ENCODE assay signal across 22 cellular contexts in the genomic region with DNA sequence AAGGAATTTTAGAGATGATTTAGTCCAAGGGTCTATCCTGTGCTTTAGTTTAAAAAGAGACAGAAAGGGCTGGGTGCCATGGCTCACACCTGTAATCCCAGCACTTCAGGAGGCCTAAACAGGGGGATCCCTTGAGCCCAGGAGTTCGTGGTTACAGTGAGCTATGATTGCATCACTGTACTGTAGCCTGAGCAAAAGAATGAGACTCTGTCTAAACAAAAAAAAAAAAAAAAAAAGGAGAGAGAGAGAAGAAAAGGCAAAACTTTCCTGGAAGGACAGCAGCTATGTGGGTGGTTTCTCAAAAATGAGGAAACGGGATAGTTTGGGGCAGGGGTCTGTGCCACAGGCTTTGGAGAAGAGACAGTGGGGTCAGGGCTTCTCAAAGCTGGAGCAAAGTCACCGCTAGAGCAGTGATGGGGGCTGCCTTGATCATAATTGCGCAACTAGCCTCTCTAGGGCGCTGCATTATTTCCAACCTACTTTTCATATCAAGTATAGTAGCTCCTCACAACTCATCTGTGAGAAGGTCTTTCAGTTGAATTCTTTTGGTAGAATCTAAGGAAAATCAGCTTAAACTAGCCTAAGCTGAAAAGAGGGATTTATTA. TPM values are rescaled to one million over a fixed set of nuclear protein-coding genes. Genes with fewer than 3 reads are reported as not detected.
DNase-seq lines count a peak whose midpoint lies in the region; ATAC-seq, FAIRE-seq and TF ChIP-seq lines count a peak whose summit lies in the region.
"Had no signal": no experiment of that assay in that cellular context is flagged by ENCODE, and none has a peak within 500 bp of the region (broad histone marks: within the 10 kb centered on the region; RNA-seq: fewer than 3 reads in every experiment).

No MANE protein-coding gene starts in this region.

- H4K5ac ChIP-seq in H1 (ENCODE audit: insufficient read length, low read depth, low read length), result no peak overlapping the region

- CTCF ChIA-PET in activated CD4-positive, alpha-beta T cell treated with anti-CD3 and anti-CD28 coated beads for 36 hours (lab: Charles Lee), result interaction anchor here (0.6 to 1.1 kb wide), 3 partner anchors 52 to 214 kb away, joined by 3 to 5 read pairs (median 3); no protein-coding TSS in a partner anchor
- CTCF ChIA-PET in H1 (lab: Charles Lee; ENCODE audit: partially characterized antibody) (interaction anchor here (0.6 to 1.6 kb wide), 8 partner anchors 9 to 184 kb away, joined by 3 to 6 read pairs (median 4); no protein-coding TSS in a partner anchor), Caco-2 (lab: Charles Lee) (no interaction called here)

- no peaks in the 10 kb centered on the region for H3K4me1 ChIP-seq in H1 (replicated peaks in 1 of 4; ENCODE audit: control insufficient read depth in 3 of 4, insufficient read depth in 4 of 4, low read length in 3 of 4)
- H3K4me1 ChIP-seq in Caco-2, result no peaks in the 10 kb centered on the region
- H3K4me1 ChIP-seq: parathyroid adenoma had no signal

- H3K27me3 ChIP-seq in H1 (replicated peaks in 1 of 4; ENCODE audit: control insufficient read depth in 3 of 4, extremely low read depth in 1 of 4, insufficient read depth in 3 of 4, low read length in 3 of 4) (no peaks in the 10 kb centered on the region), Caco-2 (replicated peaks; ENCODE audit: control insufficient read depth, insufficient read depth, low read length) (no peaks in the 10 kb centered on the region)
- H3K27me3 ChIP-seq: MG63 had no signal

- no peak overlapping the region for H2BK20ac ChIP-seq in H1 (ENCODE audit: low read length)

- no peak for FAIRE-seq in H1 (lab: Jason Lieb, UNC)
- FAIRE-seq: kidney had no signal

- peaks cover 4% of the 10 kb centered on the region for H3K4me1 Mint-ChIP-seq in activated CD4-positive, alpha-beta T cell treated with anti-CD3 and anti-CD28 coated beads for 36 hours
- H3K4me1 Mint-ChIP-seq in Caco-2 (ENCODE audit: low read depth, unreplicated experiment), result no peaks in the 10 kb centered on the region
- H3K4me1 Mint-ChIP-seq: activated naive CD8-positive, alpha-beta T cell treated with anti-CD3 and anti-CD28 coated beads for 36 hours; CD14-positive monocyte; natural killer cell had no signal

- intact Hi-C loops in activated CD4-positive, alpha-beta T cell treated with anti-CD3 and anti-CD28 coated beads for 36 hours (cut with DNase I, micrococcal nuclease), result no loop called here
- intact Hi-C loops in Caco-2 (cut with micrococcal nuclease; ENCODE audit: unreplicated experiment), result no loop called here

- H2BK5ac ChIP-seq in H1 (ENCODE audit: low read depth, low read length), result no peak overlapping the region

- H3K56ac ChIP-seq in H1 (replicated peaks; ENCODE audit: insufficient read length, low read depth, low read length), result no peak overlapping the region

- H2BK12ac ChIP-seq in H1 (ENCODE audit: low read depth, low read length), result no peak overlapping the region

- no peaks in the 10 kb centered on the region for H3K27me3 Mint-ChIP-seq in activated CD4-positive, alpha-beta T cell treated with anti-CD3 and anti-CD28 coated beads for 36 hours
- H3K27me3 Mint-ChIP-seq in Caco-2 (ENCODE audit: insufficient read depth, unreplicated experiment), result peaks cover 8% of the 10 kb centered on the region
- H3K27me3 Mint-ChIP-seq: activated naive CD8-positive, alpha-beta T cell treated with anti-CD3 and anti-CD28 coated beads for 36 hours had no signal

- H3K23ac ChIP-seq in H1 (ENCODE audit: insufficient read length), result no peak overlapping the region

- no peak overlapping the region for H3K4me2 ChIP-seq in H1 (ENCODE audit: insufficient read depth in 1 of 2, low read depth in 2 of 2, low read length in 2 of 2)

- H3K14ac ChIP-seq in H1 (ENCODE audit: insufficient read length), result no peak overlapping the region

- H2AK5ac ChIP-seq in H1 (ENCODE audit: low read depth, low read length), result no peak overlapping the region

- no peak overlapping the region for H3K18ac ChIP-seq in H1 (ENCODE audit: extremely low read depth, low read length)

- no peak overlapping the region for H3K4me3 Mint-ChIP-seq in activated CD4-positive, alpha-beta T cell treated with anti-CD3 and anti-CD28 coated beads for 36 hours
- H3K4me3 Mint-ChIP-seq in Caco-2 (ENCODE audit: unreplicated experiment), result no peak overlapping the region
- H3K4me3 Mint-ChIP-seq: activated CD8-positive, alpha-beta T cell treated with anti-CD3 and anti-CD28 coated beads for 36 hours; activated naive CD8-positive, alpha-beta T cell treated with anti-CD3 and anti-CD28 coated beads for 36 hours; CD14-positive monocyte; natural killer cell had no signal

- no peak for TF ChIP-seq RAD21 in H1 (IDR thresholded peaks at IDR 0.05 in 1 of 2, conservative IDR thresholded peaks at IDR 0.05 in 1 of 2; ENCODE audit: low read depth in 2 of 2, low read length in 2 of 2)

- TF ChIP-seq EP300 in H1 (IDR thresholded peaks at IDR 0.05; ENCODE audit: borderline replicate concordance in 1 of 2, low read depth in 2 of 2, low read length in 2 of 2), result no peak

- no peak overlapping the region for H2AFZ ChIP-seq in H1 (ENCODE audit: low read length)
- H2AFZ ChIP-seq: parathyroid adenoma had no signal

- H3K9me3 Mint-ChIP-seq in activated CD4-positive, alpha-beta T cell treated with anti-CD3 and anti-CD28 coated beads for 36 hours (ENCODE audit: low read depth), result no peaks in the 10 kb centered on the region
- H3K9me3 Mint-ChIP-seq in Caco-2 (ENCODE audit: unreplicated experiment), result no peaks in the 10 kb centered on the region
- H3K9me3 Mint-ChIP-seq: activated CD8-positive, alpha-beta T cell treated with anti-CD3 and anti-CD28 coated beads for 36 hours; activated naive CD8-positive, alpha-beta T cell treated with anti-CD3 and anti-CD28 coated beads for 36 hours; natural killer cell had no signal

- TF ChIP-seq CTCF in NB4 (IDR thresholded peaks at IDR 0.05; ENCODE audit: low read depth, low read length), result no peak
- no peak for TF ChIP-seq CTCF in H1 (IDR thresholded peaks at IDR 0.05; ENCODE audit: control extremely low read depth in 1 of 3, insufficient read depth in 1 of 3, low read depth in 1 of 3, low read length in 3 of 3)
- TF ChIP-seq CTCF in Caco-2 (IDR thresholded peaks at IDR 0.05; ENCODE audit: insufficient read depth in 1 of 2, low read depth in 1 of 2, low read length in 1 of 2, severe bottlenecking in 1 of 2, unreplicated experiment in 1 of 2), result no peak

- no peak overlapping the region for H3K4ac ChIP-seq in H1 (replicated peaks; ENCODE audit: insufficient read length, low read depth, low read length)

- H3K4me3 ChIP-seq in NB4 (ENCODE audit: low read depth, low read length) (no peak overlapping the region), H1 (ENCODE audit: extremely low read depth in 1 of 4, insufficient read depth in 2 of 4, low read depth in 3 of 4, low read length in 4 of 4) (no peak overlapping the region), skeletal muscle cell (ENCODE audit: low read depth, low read length) (no peak overlapping the region), Caco-2 (ENCODE audit: low read depth, low read length) (no peak overlapping the region)
- H3K4me3 ChIP-seq: MG63 had no signal

- H4K91ac ChIP-seq in H1 (replicated peaks; ENCODE audit: insufficient read length, low read length), result no peak overlapping the region

- TF ChIP-seq POLR2A in NB4 (IDR thresholded peaks at IDR 0.05; ENCODE audit: extremely low read depth, insufficient read length) (no peak), H1 (IDR thresholded peaks at IDR 0.05; ENCODE audit: control extremely low read depth in 1 of 2, low read depth in 2 of 2, low read length in 2 of 2) (no peak)

- 93% methylated on average over 5 of the region's 5 CpGs; no CpG with 5 or more reads in 1 of the 2 experiments for WGBS in H1 (ENCODE audit: extremely low coverage in 1 of 2, insufficient coverage in 1 of 2, insufficient read length in 1 of 2, insufficient replicate concordance in 2 of 2, low coverage in 1 of 2, low lambda C conversion rate in 2 of 2, missing lambda C conversion rate in 1 of 2), 2 experiments

- H3K27ac Mint-ChIP-seq in activated CD4-positive, alpha-beta T cell treated with anti-CD3 and anti-CD28 coated beads for 36 hours, result no peak overlapping the region
- no peak overlapping the region for H3K27ac Mint-ChIP-seq in Caco-2 (ENCODE audit: unreplicated experiment)
- H3K27ac Mint-ChIP-seq: activated CD8-positive, alpha-beta T cell treated with anti-CD3 and anti-CD28 coated beads for 36 hours; activated naive CD8-positive, alpha-beta T cell treated with anti-CD3 and anti-CD28 coated beads for 36 hours; natural killer cell had no signal

- peaks cover 1% of the 10 kb centered on the region; the same call in 1 of the 2 replicates for H3K23me2 ChIP-seq in H1 (ENCODE audit: low read depth, low read length)

- H4K8ac ChIP-seq in H1 (ENCODE audit: extremely low read depth, insufficient read depth, low read length), result no peak overlapping the region

- H3K36me3 ChIP-seq in H1 (ENCODE audit: control insufficient read depth in 2 of 4, insufficient read depth in 4 of 4, low read length in 3 of 4), result no peaks in the 10 kb centered on the region
- no peaks in the 10 kb centered on the region for H3K36me3 ChIP-seq in Caco-2 (ENCODE audit: control insufficient read depth, insufficient read depth, low read length)
- H3K36me3 ChIP-seq: MG63, WERI-Rb-1 had no signal

- no peaks in the 10 kb centered on the region for H4K20me1 ChIP-seq in H1 (replicated peaks in 1 of 2; ENCODE audit: control insufficient read depth in 1 of 2, insufficient read depth in 2 of 2, low read length in 2 of 2)

- POLR2A ChIA-PET in activated CD4-positive, alpha-beta T cell treated with anti-CD3 and anti-CD28 coated beads for 36 hours (lab: Charles Lee), result interaction anchor here (0.6 to 1.2 kb wide), 2 partner anchors 45 to 110 kb away, joined by 3 to 4 read pairs; no protein-coding TSS in a partner anchor
- POLR2A ChIA-PET in H1 (lab: Charles Lee; ENCODE audit: partially characterized antibody), result no interaction called here
- POLR2A ChIA-PET in Caco-2 (lab: Charles Lee), result no interaction called here

- no peaks in the 10 kb centered on the region for H3K79me2 ChIP-seq in H1 (ENCODE audit: control insufficient read depth in 1 of 2, insufficient read depth in 2 of 2, low read length in 2 of 2)
- H3K79me2 ChIP-seq: parathyroid adenoma had no signal

- ATAC-seq in activated CD4-positive, alpha-beta T cell treated with anti-CD3 and anti-CD28 coated beads for 36 hours, result peak; percentile 26
- ATAC-seq: activated CD8-positive, alpha-beta T cell treated with anti-CD3 and anti-CD28 coated beads for 36 hours; natural killer cell had no signal

- H3K27ac ChIP-seq in H1 (ENCODE audit: low read depth, low read length), result no peak overlapping the region
- H3K27ac ChIP-seq: parathyroid adenoma, WERI-Rb-1 had no signal

- H3K9me3 ChIP-seq in H1 (ENCODE audit: insufficient read depth in 2 of 2, low read depth in 1 of 2, low read length in 1 of 2) (no peaks in the 10 kb centered on the region), Caco-2 (no peaks in the 10 kb centered on the region)
- H3K9me3 ChIP-seq: MG63 had no signal

- no peak overlapping the region for H2BK120ac ChIP-seq in H1 (replicated peaks; ENCODE audit: low read depth, low read length)

- H3K36me3 Mint-ChIP-seq in activated CD4-positive, alpha-beta T cell treated with anti-CD3 and anti-CD28 coated beads for 36 hours (ENCODE audit: low read depth), result no peaks in the 10 kb centered on the region
- no peaks in the 10 kb centered on the region for H3K36me3 Mint-ChIP-seq in Caco-2 (ENCODE audit: insufficient read depth, unreplicated experiment)
- H3K36me3 Mint-ChIP-seq: activated naive CD8-positive, alpha-beta T cell treated with anti-CD3 and anti-CD28 coated beads for 36 hours; CD14-positive monocyte; natural killer cell had no signal

- no peak overlapping the region for H3K9ac ChIP-seq in H1 (replicated peaks in 1 of 4; ENCODE audit: extremely low read depth in 1 of 4, low read depth in 3 of 4, low read length in 3 of 4)
- H3K9ac ChIP-seq: parathyroid adenoma had no signal

- no TSS peak for BruUV-seq in Caco-2 (replicated peaks; lab: Mats Ljungman, UMichigan)

- DNase-seq in activated CD4-positive, alpha-beta T cell treated with anti-CD3 and anti-CD28 coated beads for 36 hours, result no peak
- DNase-seq in activated CD4-positive, alpha-beta T cell treated with anti-CD3 and anti-CD28 coated beads, Interleukin-2, amount 50 U/mL, for 1 hour, result no peak
- DNase-seq in NB4 (ENCODE audit: low read depth) (peak; percentile 57), H1 (ENCODE audit: low read depth in 1 of 2, low spot score in 2 of 2) (no peak), skeletal muscle cell (ENCODE audit: low read depth) (peak; percentile 24), Kasumi-1 (lab: John Stamatoyannopoulos, UW) (no peak), foreskin melanocyte (no peak), Caco-2 (no peak)
- DNase-seq: 8988T; activated CD8-positive, alpha-beta T cell treated with anti-CD3 and anti-CD28 coated beads for 36 hours; activated naive CD8-positive, alpha-beta T cell treated with anti-CD3 and anti-CD28 coated beads for 36 hours; DMS 273 treated with DMSO at 0.1 percent for 48 hours; kidney; mesendoderm; natural killer cell; NCI-H1930; NCI-H510A treated with DMSO at 0.1 percent for 48 hours; SHP77 treated with DMSO at 0.1 percent for 48 hours; WERI-Rb-1 had no signal

- H2BK15ac ChIP-seq in H1 (ENCODE audit: low read length), result no peak overlapping the region

- H3K79me1 ChIP-seq in H1 (ENCODE audit: low read depth, low read length), result no peaks in the 10 kb centered on the region

RNA-seq across cellular contexts. Expression of gene ANKH, which starts 8.5 kb away (rescaled TPM):
- 10 to 100 TPM; 72.8 to 76.4 TPM for total RNA-seq in activated CD4-positive, alpha-beta T cell treated with anti-CD3 and anti-CD28 coated beads for 36 hours
- total RNA-seq in H1 (2021; fragmentation: NEBNext Ultra II Directional; extraction: Animal tissue kit (Norgen Biotek cat#: 25700)), result 12.1 and 13.0 TPM in 2 replicates
- polyA plus RNA-seq in H1 (2011; rRNA removed), result 5.3 and 7.9 TPM in 2 replicates
- polyA plus RNA-seq in H1 (2011; cell fraction: cytosol; rRNA removed), result 6.0 TPM
- 9.6 TPM for polyA plus RNA-seq in H1 (2011; cell fraction: nucleus; rRNA removed)
- polyA plus RNA-seq in H1 (2012, experiment 1 of 2), result 6.1 to 11.0 TPM (median 7.4 TPM) in 4 replicates
- 5.2 TPM for polyA plus RNA-seq in H1 (2012, experiment 2 of 2)
- polyA plus RNA-seq in H1 (2013, experiment 1 of 2), result 4.7 TPM
- polyA plus RNA-seq in H1 (2013, experiment 2 of 2), result 6.1 TPM
- 6.9 and 10.1 TPM in 2 replicates for polyA minus RNA-seq in H1 (2011; rRNA and poly(A)+ RNA removed)
- 6.3 TPM for polyA minus RNA-seq in H1 (2011; cell fraction: cytosol; rRNA and poly(A)+ RNA removed)
- polyA minus RNA-seq in H1 (2011; cell fraction: nucleus; rRNA and poly(A)+ RNA removed), result 10.0 TPM
- 4.7 and 6.3 TPM in 2 replicates for total RNA-seq in Caco-2 (2022)

Comparison
In these comparisons a context has a peak if more than half of its experiments do, and no peak if none do; other contexts are left out.
1. DNase-seq: peak in NB4 (single experiment) and skeletal muscle cell (single experiment); none in activated CD4-positive, alpha-beta T cell treated with anti-CD3 and anti-CD28 coated beads for 36 hours (single experiment), activated CD4-positive, alpha-beta T cell treated with anti-CD3 and anti-CD28 coated beads, Interleukin-2, amount 50 U/mL, for 1 hour (single experiment), H1 (0 of 2), Kasumi-1 (0 of 2), foreskin melanocyte (single experiment) and Caco-2 (0 of 2).